ENCODE assay signal across 20 cellular contexts in genomic region chr5:32520326-32520725, GRCh38.
DNase-seq lines count a peak whose midpoint lies in the region; ATAC-seq and TF ChIP-seq lines count a peak whose summit lies in the region.
"Had no signal": no experiment of that assay in that cellular context is flagged by ENCODE, and none has a peak within 500 bp of the region (broad histone marks: within the 10 kb centered on the region; RNA-seq: fewer than 3 reads in every experiment).

No MANE protein-coding gene starts in this region.

- ATAC-seq in HG02981 (IDR thresholded peaks at IDR 0.05; ENCODE audit: unreplicated experiment), result no peak

- peak overlapping the region; percentile 3 for H3K27ac Mint-ChIP-seq in osteocyte (ENCODE audit: unreplicated experiment)
- H3K27ac Mint-ChIP-seq: IgD-negative memory B cell had no signal

- no peak for TF ChIP-seq CTCF in osteocyte (IDR thresholded peaks at IDR 0.05)

- DNase-seq in HS-5 (ENCODE audit: low read depth), result peak; percentile 39
- DNase-seq in NOMO-1 treated with DMSO at 0.1 percent for 48 hours (lab: John Stamatoyannopoulos, UW; ENCODE audit: unreplicated experiment), result peak; percentile 46
- peak; percentile 42 for DNase-seq in fibroblast of peridontal ligament (ENCODE audit: extremely low read depth)
- DNase-seq in osteocyte (ENCODE audit: extremely low spot score, unreplicated experiment), result no peak
- no peak for DNase-seq in A172 (ENCODE audit: low spot score)
- DNase-seq in KG1 (lab: John Stamatoyannopoulos, UW), result no peak
- DNase-seq: ACHN, BE2C, Calu3, DMS153, DND-41, NCI-H1092, NCI-H1417 treated with DMSO at 0.1 percent for 48 hours, NCI-H1694 treated with DMSO at 0.1 percent for 48 hours, NCI-H2081, NCI-H2227 treated with DMSO at 0.1 percent for 48 hours, NCI-H510A, NCI-H69 had no signal

- H3K27me3 Mint-ChIP-seq in osteocyte (ENCODE audit: unreplicated experiment), result peaks cover 15% of the 10 kb centered on the region

- H3K4me3 Mint-ChIP-seq in osteocyte (ENCODE audit: unreplicated experiment), result no peak overlapping the region
- H3K4me3 Mint-ChIP-seq: IgD-negative memory B cell had no signal

- no peaks in the 10 kb centered on the region for H3K36me3 Mint-ChIP-seq in osteocyte (ENCODE audit: unreplicated experiment)

- H3K4me1 Mint-ChIP-seq in osteocyte (ENCODE audit: unreplicated experiment), result peaks cover 9% of the 10 kb centered on the region

- H3K9me3 Mint-ChIP-seq in osteocyte (ENCODE audit: unreplicated experiment), result no peaks in the 10 kb centered on the region
- H3K9me3 Mint-ChIP-seq: IgD-negative memory B cell had no signal

Comparison
In these comparisons a context has a peak if more than half of its experiments do, and no peak if none do; other contexts are left out.
1. DNase-seq: peak in HS-5 (single experiment), NOMO-1 treated with DMSO at 0.1 percent for 48 hours (single experiment) and fibroblast of peridontal ligament (single experiment); none in osteocyte (single experiment), A172 (single experiment) and KG1 (single experiment).